ENCODE assay signal across 1 cellular context in the genomic region with DNA sequence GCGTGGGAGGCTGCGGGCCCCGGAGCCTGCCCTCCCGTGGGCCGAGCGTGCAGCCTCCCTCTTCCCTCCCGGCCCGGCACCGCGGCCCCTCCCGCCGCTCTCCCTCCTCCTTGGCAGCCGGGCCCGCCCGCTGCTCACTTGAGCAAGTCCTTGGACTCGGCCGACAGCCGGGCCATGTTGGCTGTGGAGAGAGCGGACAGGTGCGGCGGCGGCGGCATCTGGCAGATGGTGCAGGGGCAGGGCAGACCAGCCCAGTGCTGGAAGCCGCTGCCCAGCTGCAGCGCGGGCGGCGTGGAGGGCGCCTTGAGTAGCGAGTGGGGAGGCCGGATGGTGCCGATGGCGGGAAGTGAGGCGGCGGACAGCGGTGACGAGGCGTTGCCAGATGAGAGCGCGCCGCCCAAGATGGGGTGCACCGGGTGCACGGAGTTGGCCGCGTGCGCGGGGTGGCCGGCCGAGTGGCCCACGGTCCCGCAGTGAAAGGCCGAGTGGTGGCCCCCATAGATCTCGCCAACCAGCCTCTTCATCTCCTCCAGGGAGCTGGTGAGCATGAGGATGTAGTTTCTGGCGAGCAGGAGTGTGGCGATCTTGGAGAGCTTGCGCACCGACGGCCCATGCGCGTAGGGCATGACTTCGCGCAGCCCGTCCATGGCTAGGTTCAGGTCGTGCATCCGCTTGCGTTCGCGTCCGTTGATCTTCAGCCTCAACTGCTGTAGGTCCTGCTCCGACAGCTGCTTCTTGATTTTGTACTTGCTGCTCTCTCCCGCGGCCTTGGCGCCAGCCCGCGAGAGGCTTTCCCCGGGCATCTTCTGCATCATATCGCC.
TF ChIP-seq lines count a peak whose summit lies in the region.

No MANE protein-coding gene starts in this region.

TF ChIP-seq in WTC11, 78 proteins besides CTCF, POLR2A, EP300 and RAD21 (continued from another document and continues in another):
- TF ChIP-seq, protein P1, sequence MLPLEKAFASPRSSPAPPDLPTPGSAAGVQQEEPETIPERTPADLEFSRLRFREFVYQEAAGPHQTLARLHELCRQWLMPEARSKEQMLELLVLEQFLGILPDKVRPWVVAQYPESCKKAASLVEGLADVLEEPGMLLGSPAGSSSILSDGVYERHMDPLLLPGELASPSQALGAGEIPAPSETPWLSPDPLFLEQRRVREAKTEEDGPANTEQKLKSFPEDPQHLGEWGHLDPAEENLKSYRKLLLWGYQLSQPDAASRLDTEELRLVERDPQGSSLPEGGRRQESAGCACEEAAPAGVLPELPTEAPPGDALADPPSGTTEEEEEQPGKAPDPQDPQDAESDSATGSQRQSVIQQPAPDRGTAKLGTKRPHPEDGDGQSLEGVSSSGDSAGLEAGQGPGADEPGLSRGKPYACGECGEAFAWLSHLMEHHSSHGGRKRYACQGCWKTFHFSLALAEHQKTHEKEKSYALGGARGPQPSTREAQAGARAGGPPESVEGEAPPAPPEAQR (CRISPR knock-in tag; IDR thresholded peaks at IDR 0.05) = no peak
- peak; percentile 43; the same call in 1 of the 2 replicates for TF ChIP-seq TP53 (CRISPR knock-in tag; IDR thresholded peaks at IDR 0.05)
- no peak for TF ChIP-seq TEAD4 (CRISPR knock-in tag; IDR thresholded peaks at IDR 0.05)
- 0 out of 2 replicates have a peak, but pooled peaks have one; percentile 35 for TF ChIP-seq ZNF138 (CRISPR knock-in tag; conservative IDR thresholded peaks at IDR 0.05)
- TF ChIP-seq, protein P2, sequence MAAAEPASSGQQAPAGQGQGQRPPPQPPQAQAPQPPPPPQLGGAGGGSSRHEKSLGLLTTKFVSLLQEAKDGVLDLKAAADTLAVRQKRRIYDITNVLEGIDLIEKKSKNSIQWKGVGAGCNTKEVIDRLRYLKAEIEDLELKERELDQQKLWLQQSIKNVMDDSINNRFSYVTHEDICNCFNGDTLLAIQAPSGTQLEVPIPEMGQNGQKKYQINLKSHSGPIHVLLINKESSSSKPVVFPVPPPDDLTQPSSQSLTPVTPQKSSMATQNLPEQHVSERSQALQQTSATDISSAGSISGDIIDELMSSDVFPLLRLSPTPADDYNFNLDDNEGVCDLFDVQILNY (CRISPR knock-in tag; IDR thresholded peaks at IDR 0.05) = peak; percentile 71; the same call in 1 of the 2 replicates
- no peak for TF ChIP-seq ZNF396 (CRISPR knock-in tag; IDR thresholded peaks at IDR 0.05; ENCODE audit: borderline replicate concordance)
- peak; percentile 67; the same call in 1 of the 2 replicates for TF ChIP-seq MYBL2 (CRISPR knock-in tag; IDR thresholded peaks at IDR 0.05)
- TF ChIP-seq ZNF263 (CRISPR knock-in tag; IDR thresholded peaks at IDR 0.05; ENCODE audit: low read depth) = peak; percentile 83
- TF ChIP-seq TEAD1 (CRISPR knock-in tag; IDR thresholded peaks at IDR 0.05) = peak; percentile 10; the same call in 1 of the 2 replicates
- TF ChIP-seq, protein P3, sequence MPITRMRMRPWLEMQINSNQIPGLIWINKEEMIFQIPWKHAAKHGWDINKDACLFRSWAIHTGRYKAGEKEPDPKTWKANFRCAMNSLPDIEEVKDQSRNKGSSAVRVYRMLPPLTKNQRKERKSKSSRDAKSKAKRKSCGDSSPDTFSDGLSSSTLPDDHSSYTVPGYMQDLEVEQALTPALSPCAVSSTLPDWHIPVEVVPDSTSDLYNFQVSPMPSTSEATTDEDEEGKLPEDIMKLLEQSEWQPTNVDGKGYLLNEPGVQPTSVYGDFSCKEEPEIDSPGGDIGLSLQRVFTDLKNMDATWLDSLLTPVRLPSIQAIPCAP (CRISPR knock-in tag; IDR thresholded peaks at IDR 0.05) = no peak
- peak; percentile 70; the same call in 1 of the 2 replicates for TF ChIP-seq RELA (CRISPR knock-in tag; IDR thresholded peaks at IDR 0.05; ENCODE audit: borderline replicate concordance)
- TF ChIP-seq ETV6 (CRISPR knock-in tag; IDR thresholded peaks at IDR 0.05) = no peak
- TF ChIP-seq FOXK1 (CRISPR knock-in tag; IDR thresholded peaks at IDR 0.05) = no peak; the same call in 1 of the 2 replicates
- TF ChIP-seq NR3C1 (CRISPR knock-in tag; conservative IDR thresholded peaks at IDR 0.05; ENCODE audit: low read depth) = no peak
- no peak for TF ChIP-seq ZNF532 (CRISPR knock-in tag; IDR thresholded peaks at IDR 0.05; ENCODE audit: borderline replicate concordance)
- 0 out of 2 replicates have a peak, but pooled peaks have one; percentile 56 for TF ChIP-seq ZNF281 (CRISPR knock-in tag; IDR thresholded peaks at IDR 0.05)
- TF ChIP-seq FOXJ3 (CRISPR knock-in tag; IDR thresholded peaks at IDR 0.05; ENCODE audit: borderline replicate concordance) = no peak
- peak; percentile 58; the same call in 1 of the 2 replicates for TF ChIP-seq E2F4 (CRISPR knock-in tag; IDR thresholded peaks at IDR 0.05; ENCODE audit: borderline replicate concordance, low read depth)
- TF ChIP-seq, protein P4, sequence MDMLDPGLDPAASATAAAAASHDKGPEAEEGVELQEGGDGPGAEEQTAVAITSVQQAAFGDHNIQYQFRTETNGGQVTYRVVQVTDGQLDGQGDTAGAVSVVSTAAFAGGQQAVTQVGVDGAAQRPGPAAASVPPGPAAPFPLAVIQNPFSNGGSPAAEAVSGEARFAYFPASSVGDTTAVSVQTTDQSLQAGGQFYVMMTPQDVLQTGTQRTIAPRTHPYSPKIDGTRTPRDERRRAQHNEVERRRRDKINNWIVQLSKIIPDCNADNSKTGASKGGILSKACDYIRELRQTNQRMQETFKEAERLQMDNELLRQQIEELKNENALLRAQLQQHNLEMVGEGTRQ (CRISPR knock-in tag; IDR thresholded peaks at IDR 0.05) = peak; percentile 29; the same call in 1 of the 2 replicates
- TF ChIP-seq ZNF425 (CRISPR knock-in tag; conservative IDR thresholded peaks at IDR 0.05) = no peak
- TF ChIP-seq, protein P5, sequence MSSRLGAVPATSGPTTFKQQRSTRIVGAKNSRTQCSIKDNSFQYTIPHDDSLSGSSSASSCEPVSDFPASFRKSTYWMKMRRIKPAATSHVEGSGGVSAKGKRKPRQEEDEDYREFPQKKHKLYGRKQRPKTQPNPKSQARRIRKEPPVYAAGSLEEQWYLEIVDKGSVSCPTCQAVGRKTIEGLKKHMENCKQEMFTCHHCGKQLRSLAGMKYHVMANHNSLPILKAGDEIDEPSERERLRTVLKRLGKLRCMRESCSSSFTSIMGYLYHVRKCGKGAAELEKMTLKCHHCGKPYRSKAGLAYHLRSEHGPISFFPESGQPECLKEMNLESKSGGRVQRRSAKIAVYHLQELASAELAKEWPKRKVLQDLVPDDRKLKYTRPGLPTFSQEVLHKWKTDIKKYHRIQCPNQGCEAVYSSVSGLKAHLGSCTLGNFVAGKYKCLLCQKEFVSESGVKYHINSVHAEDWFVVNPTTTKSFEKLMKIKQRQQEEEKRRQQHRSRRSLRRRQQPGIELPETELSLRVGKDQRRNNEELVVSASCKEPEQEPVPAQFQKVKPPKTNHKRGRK (CRISPR knock-in tag; IDR thresholded peaks at IDR 0.05; ENCODE audit: borderline replicate concordance) = no peak
- TF ChIP-seq, protein P6, sequence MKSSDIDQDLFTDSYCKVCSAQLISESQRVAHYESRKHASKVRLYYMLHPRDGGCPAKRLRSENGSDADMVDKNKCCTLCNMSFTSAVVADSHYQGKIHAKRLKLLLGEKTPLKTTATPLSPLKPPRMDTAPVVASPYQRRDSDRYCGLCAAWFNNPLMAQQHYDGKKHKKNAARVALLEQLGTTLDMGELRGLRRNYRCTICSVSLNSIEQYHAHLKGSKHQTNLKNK (CRISPR knock-in tag; IDR thresholded peaks at IDR 0.05) = no peak
- TF ChIP-seq MAX (CRISPR knock-in tag; IDR thresholded peaks at IDR 0.05) = peak; percentile 87
- TF ChIP-seq CREB1 (CRISPR knock-in tag; IDR thresholded peaks at IDR 0.05) = 0 out of 2 replicates have a peak, but pooled peaks have one; percentile 17
- peak; percentile 34; the same call in 1 of the 2 replicates for TF ChIP-seq NFE2L1 (CRISPR knock-in tag; IDR thresholded peaks at IDR 0.05)
